In the genomic region with DNA sequence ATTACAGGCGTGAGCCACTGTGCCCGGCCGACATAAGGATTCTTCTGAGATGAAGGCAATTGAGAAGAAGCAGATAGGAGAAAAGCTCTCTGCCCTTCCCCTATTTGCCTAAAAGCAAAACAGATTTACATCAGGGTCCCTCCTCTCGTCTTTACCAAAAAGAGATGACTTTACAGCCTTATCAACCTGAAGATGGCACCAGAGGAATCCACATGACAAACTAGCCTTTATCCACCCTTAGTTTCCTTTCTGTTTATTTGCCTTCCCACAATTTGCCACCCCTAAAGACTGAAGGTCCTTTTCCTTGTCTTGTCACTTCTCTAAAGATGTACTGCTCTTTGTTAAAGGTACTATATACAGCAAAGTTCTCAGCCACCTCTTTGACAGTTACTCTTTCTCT, we compare ENCODE assay signal across 8 cellular contexts.
DNase-seq lines count a peak whose midpoint lies in the region; ATAC-seq, FAIRE-seq and TF ChIP-seq lines count a peak whose summit lies in the region.
"Had no signal": no experiment of that assay in that cellular context is flagged by ENCODE, and none has a peak within 500 bp of the region (broad histone marks: within the 10 kb centered on the region; RNA-seq: fewer than 3 reads in every experiment).

No MANE protein-coding gene starts in this region.

- H3K27me3 ChIP-seq in GM12878 (replicated peaks in 1 of 2; ENCODE audit: control insufficient read depth in 2 of 2, insufficient read depth in 2 of 2, low read length in 1 of 2) (no peaks in the 10 kb centered on the region), upper lobe of right lung (no peaks in the 10 kb centered on the region)

- POLR2A ChIA-PET in GM12878 (lab: Charles Lee): no interaction called here

- in situ Hi-C loops in GM12878 (cut with MboI): no loop called here

- peaks cover 14% of the 10 kb centered on the region for H3K4me1 Mint-ChIP-seq in neural crest cell
- no peaks in the 10 kb centered on the region for H3K4me1 Mint-ChIP-seq in HFFc6 (ENCODE audit: low read depth)
- H3K4me1 Mint-ChIP-seq: central memory CD8-positive, alpha-beta T cell had no signal

- H3K4me2 ChIP-seq in GM12878 (ENCODE audit: control insufficient read depth, insufficient read depth): no peak overlapping the region

- TF ChIP-seq POLR2A in GM12878 (IDR thresholded peaks at IDR 0.05; ENCODE audit: low read depth, low read length): no peak

- H3K27ac ChIP-seq in GM12878 (ENCODE audit: control insufficient read depth, insufficient read depth) (no peak overlapping the region), upper lobe of right lung (no peak overlapping the region)

- H3K36me3 Mint-ChIP-seq in neural crest cell (ENCODE audit: low read depth) (peaks cover 13% of the 10 kb centered on the region), HFFc6 (ENCODE audit: low read depth) (no peaks in the 10 kb centered on the region)

- no peaks in the 10 kb centered on the region for H3K36me3 ChIP-seq in GM12878 (ENCODE audit: control insufficient read depth in 2 of 2, insufficient read depth in 2 of 2, low read length in 1 of 2)
- H3K36me3 ChIP-seq in upper lobe of right lung: no peaks in the 10 kb centered on the region

- H3K4me1 ChIP-seq in GM12878 (ENCODE audit: control insufficient read depth, insufficient read depth, low read length) (peaks cover 9% of the 10 kb centered on the region; the same call in 1 of the 2 replicates), upper lobe of right lung (peaks cover 21% of the 10 kb centered on the region)

- H3K4me3 ChIP-seq in GM12878 (no peak overlapping the region), upper lobe of right lung (no peak overlapping the region)

- FAIRE-seq in GM12878 (lab: Jason Lieb, UNC): peak; percentile 56

- H3K9me3 Mint-ChIP-seq in neural crest cell (peaks cover 6% of the 10 kb centered on the region), HFFc6 (peaks cover 12% of the 10 kb centered on the region; the same call in 1 of the 2 replicates)
- H3K9me3 Mint-ChIP-seq: central memory CD8-positive, alpha-beta T cell had no signal

- WGBS in GM12878 (ENCODE audit: insufficient coverage, insufficient replicate concordance, low lambda C conversion rate, missing lambda C conversion rate): 0% methylated on average over 4 of the region's 4 CpGs

- H3K27ac Mint-ChIP-seq in neural crest cell (ENCODE audit: unreplicated experiment) (no peak overlapping the region), HFFc6 (no peak overlapping the region)

- CTCF ChIA-PET in GM12878 (lab: Yijun Ruan, JAX): interaction anchor here (1.0 to 6.6 kb wide), 22 partner anchors 8 to 489 kb away, joined by 3 to 76 read pairs (median 6); no protein-coding TSS in a partner anchor

- H3K27me3 Mint-ChIP-seq in neural crest cell (ENCODE audit: low read depth) (no peaks in the 10 kb centered on the region), HFFc6 (ENCODE audit: insufficient read depth) (peaks cover 2% of the 10 kb centered on the region)

- intact Hi-C loops in GM12878 (cut with micrococcal nuclease; ENCODE audit: unreplicated experiment): loop anchor here (2.0 to 5.0 kb wide), 3 partner anchors 24 to 88 kb away; no protein-coding TSS in a partner anchor
- intact Hi-C loops in upper lobe of right lung (cut with DNase I): no loop called here
- intact Hi-C loops in posterior cingulate gyrus (cut with DNase I): loop anchor here (1.0 kb wide), 1 partner anchor 71 kb away; no protein-coding TSS in a partner anchor

- SMC1A ChIA-PET in GM12878 (lab: Charles Lee; ENCODE audit: uncharacterized antibody, unreplicated experiment): interaction anchor here (1.0 to 3.3 kb wide), 10 partner anchors 10 to 494 kb away, joined by 3 to 40 read pairs (median 8); no protein-coding TSS in a partner anchor

- BruUV-seq in GM12878 (replicated peaks; lab: Mats Ljungman, UMichigan): no TSS peak

- H3K4me3 Mint-ChIP-seq in neural crest cell (no peak overlapping the region), HFFc6 (no peak overlapping the region)
- H3K4me3 Mint-ChIP-seq: central memory CD8-positive, alpha-beta T cell had no signal

- RAD21 ChIA-PET in GM12878 (lab: Charles Lee; ENCODE audit: unreplicated experiment): interaction anchor here (0.6 to 3.1 kb wide), 13 partner anchors 8 to 494 kb away, joined by 3 to 17 read pairs (median 4); no protein-coding TSS in a partner anchor

- TF ChIP-seq CTCF in GM12872 (IDR thresholded peaks at IDR 0.05; ENCODE audit: insufficient read depth, low read depth, low read length): peak; percentile 37; the same call in 1 of the 3 replicates
- peak; percentile 18 to 56 (median 30); a peak in 4 of 6 replicates for TF ChIP-seq CTCF in GM12878 (IDR thresholded peaks at IDR 0.05 in 2 of 3, conservative IDR thresholded peaks at IDR 0.05 in 1 of 3; ENCODE audit: control insufficient read depth in 2 of 3, extremely low read depth in 1 of 3, insufficient read depth in 1 of 3, low read depth in 3 of 3, low read length in 3 of 3)
- TF ChIP-seq CTCF in neural crest cell (conservative IDR thresholded peaks at IDR 0.05): peak; percentile 27
- TF ChIP-seq CTCF in HFFc6 (IDR thresholded peaks at IDR 0.05): no peak
- TF ChIP-seq CTCF in upper lobe of right lung (IDR thresholded peaks at IDR 0.05): no peak

- ATAC-seq in HG03159 (IDR thresholded peaks at IDR 0.05; ENCODE audit: unreplicated experiment) (peak; percentile 56), GM12878 (peak; percentile 84), upper lobe of right lung (no peak)

- H2AFZ ChIP-seq in GM12878 (ENCODE audit: control insufficient read depth, low read depth, low read length): no peak overlapping the region

- TF ChIP-seq RAD21 in GM12878 (IDR thresholded peaks at IDR 0.05; ENCODE audit: insufficient read depth, low read depth, low read length): 0 out of 2 replicates have a peak, but pooled peaks have one; percentile 15

- H3K79me2 ChIP-seq in GM12878 (ENCODE audit: control insufficient read depth, insufficient read depth, low read length): no peaks in the 10 kb centered on the region

- H4K20me1 ChIP-seq in GM12878 (ENCODE audit: control insufficient read depth, insufficient read depth): no peaks in the 10 kb centered on the region

- H3K9me3 ChIP-seq in GM12878 (replicated peaks; ENCODE audit: control insufficient read depth, insufficient read depth, low read length) (no peaks in the 10 kb centered on the region; the same call in 2 of the 3 replicates), upper lobe of right lung (no peaks in the 10 kb centered on the region)

- DNase-seq in GM12878 (ENCODE audit: low read depth, low spot score): no peak
- no peak for DNase-seq in neural crest cell (ENCODE audit: low read depth, low spot score)
- DNase-seq in HFFc6: no peak
- no peak for DNase-seq in upper lobe of right lung
- no peak for DNase-seq in posterior cingulate gyrus

- H3K9ac ChIP-seq in GM12878 (ENCODE audit: control insufficient read depth, insufficient read depth, low read length): no peak overlapping the region

- TF ChIP-seq EP300 in GM12878 (IDR thresholded peaks at IDR 0.05; ENCODE audit: borderline replicate concordance in 1 of 2, control insufficient read depth in 1 of 2, low read depth in 2 of 2, low read length in 2 of 2): no peak

TF ChIP-seq in GM12878, 131 proteins besides CTCF, POLR2A, EP300 and RAD21 (continues in another document):
- TF ChIP-seq, protein P1, sequence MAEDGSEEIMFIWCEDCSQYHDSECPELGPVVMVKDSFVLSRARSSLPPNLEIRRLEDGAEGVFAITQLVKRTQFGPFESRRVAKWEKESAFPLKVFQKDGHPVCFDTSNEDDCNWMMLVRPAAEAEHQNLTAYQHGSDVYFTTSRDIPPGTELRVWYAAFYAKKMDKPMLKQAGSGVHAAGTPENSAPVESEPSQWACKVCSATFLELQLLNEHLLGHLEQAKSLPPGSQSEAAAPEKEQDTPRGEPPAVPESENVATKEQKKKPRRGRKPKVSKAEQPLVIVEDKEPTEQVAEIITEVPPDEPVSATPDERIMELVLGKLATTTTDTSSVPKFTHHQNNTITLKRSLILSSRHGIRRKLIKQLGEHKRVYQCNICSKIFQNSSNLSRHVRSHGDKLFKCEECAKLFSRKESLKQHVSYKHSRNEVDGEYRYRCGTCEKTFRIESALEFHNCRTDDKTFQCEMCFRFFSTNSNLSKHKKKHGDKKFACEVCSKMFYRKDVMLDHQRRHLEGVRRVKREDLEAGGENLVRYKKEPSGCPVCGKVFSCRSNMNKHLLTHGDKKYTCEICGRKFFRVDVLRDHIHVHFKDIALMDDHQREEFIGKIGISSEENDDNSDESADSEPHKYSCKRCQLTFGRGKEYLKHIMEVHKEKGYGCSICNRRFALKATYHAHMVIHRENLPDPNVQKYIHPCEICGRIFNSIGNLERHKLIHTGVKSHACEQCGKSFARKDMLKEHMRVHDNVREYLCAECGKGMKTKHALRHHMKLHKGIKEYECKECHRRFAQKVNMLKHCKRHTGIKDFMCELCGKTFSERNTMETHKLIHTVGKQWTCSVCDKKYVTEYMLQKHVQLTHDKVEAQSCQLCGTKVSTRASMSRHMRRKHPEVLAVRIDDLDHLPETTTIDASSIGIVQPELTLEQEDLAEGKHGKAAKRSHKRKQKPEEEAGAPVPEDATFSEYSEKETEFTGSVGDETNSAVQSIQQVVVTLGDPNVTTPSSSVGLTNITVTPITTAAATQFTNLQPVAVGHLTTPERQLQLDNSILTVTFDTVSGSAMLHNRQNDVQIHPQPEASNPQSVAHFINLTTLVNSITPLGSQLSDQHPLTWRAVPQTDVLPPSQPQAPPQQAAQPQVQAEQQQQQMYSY (CRISPR knock-in tag; IDR thresholded peaks at IDR 0.05): no peak
- TF ChIP-seq NRF1 (conservative IDR thresholded peaks at IDR 0.05; ENCODE audit: low read depth, low read length) (no peak), BCL11A (IDR thresholded peaks at IDR 0.05; ENCODE audit: low read depth, low read length) (no peak), NR2F1 (conservative IDR thresholded peaks at IDR 0.05) (peak; percentile 75), ZZZ3 (IDR thresholded peaks at IDR 0.05; ENCODE audit: control insufficient read depth, insufficient read length, low read depth) (no peak), WRNIP1 (IDR thresholded peaks at IDR 0.05; ENCODE audit: borderline replicate concordance, low read depth, low read length) (no peak), SMC3 (IDR thresholded peaks at IDR 0.05; ENCODE audit: borderline replicate concordance, low read length) (peak; percentile 48; the same call in 1 of the 2 replicates)

Comparison
In these comparisons a context has a peak if more than half of its experiments do, and no peak if none do; other contexts are left out.
1. CTCF ChIP-seq: peak in GM12872 (single experiment), GM12878 (3 of 3) and neural crest cell (single experiment); none in HFFc6 (single experiment) and upper lobe of right lung (single experiment).